In genomic region chr3:130097690-130098638, GRCh38 we compare ENCODE assay signal across 13 cellular contexts. TPM values are rescaled to one million over a fixed set of nuclear protein-coding genes. Genes with fewer than 3 reads are reported as not detected.
A peak's percentile ranks its signal among the peaks of the same experiment; 100 is the strongest.
DNase-seq lines count a peak whose midpoint lies in the region; ATAC-seq, FAIRE-seq and TF ChIP-seq lines count a peak whose summit lies in the region.
"Not testable (repeated sequence)": the region's sequence is repeated elsewhere in the genome, so short reads cannot be mapped to it uniquely, and the experiment has no call there.
"Had no signal": no experiment of that assay in that cellular context is flagged by ENCODE, and none has a peak within 500 bp of the region (broad histone marks: within the 10 kb centered on the region; RNA-seq: fewer than 3 reads in every experiment).

No MANE protein-coding gene starts in this region.

- intact Hi-C loops in activated B cell treated with CpG ODN at 0.5 μM for 24 hours (cut with micrococcal nuclease) (loop anchor here (10.0 kb wide), 1 partner anchor 473 kb away; no protein-coding TSS in a partner anchor), esophagus squamous epithelium (cut with DNase I) (loop anchor here (10.0 kb wide), 2 partner anchors 153 to 473 kb away; no protein-coding TSS in a partner anchor)
- intact Hi-C loops in lower lobe of right lung (cut with DNase I): not testable (repeated sequence)

- not testable (repeated sequence) for H3K36me3 Mint-ChIP-seq in activated B cell treated with CpG ODN at 0.5 μM for 24 hours (ENCODE audit: low read depth)

- not testable (repeated sequence) for H3K9me3 Mint-ChIP-seq in activated B cell treated with CpG ODN at 0.5 μM for 24 hours

- not testable (repeated sequence) for H3K4me1 ChIP-seq in A549; skeletal muscle satellite cell (ENCODE audit: control insufficient read depth, insufficient read depth, low read length)
- H3K4me1 ChIP-seq in esophagus squamous epithelium (peaks cover 4 to 39% (median 20%) of the 10 kb centered on the region in 3 donors), lower lobe of right lung (peaks cover 18% of the 10 kb centered on the region)

- CTCF ChIA-PET in A549 (lab: Yijun Ruan, JAX) (interaction anchor here (0.6 to 12.2 kb wide), 5 partner anchors 106 to 769 kb away, joined by 3 to 69 read pairs (median 4); no protein-coding TSS in a partner anchor), activated B cell treated with CpG ODN at 0.5 μM for 24 hours (lab: Charles Lee) (interaction anchor here (0.9 to 1.4 kb wide), 3 partner anchors 71 to 434 kb away, joined by 3 to 4 read pairs (median 3); no protein-coding TSS in a partner anchor)

- not testable (repeated sequence) for TF ChIP-seq POLR2A in A549 (IDR thresholded peaks at IDR 0.05; ENCODE audit: low read length); esophagus squamous epithelium (IDR thresholded peaks at IDR 0.05)

- TF ChIP-seq RAD21 in A549 (conservative IDR thresholded peaks at IDR 0.05 in 1 of 2, IDR thresholded peaks at IDR 0.05 in 1 of 2): not testable (repeated sequence)

- POLR2A ChIA-PET in A549 (lab: Yijun Ruan, JAX): not testable (repeated sequence)
- POLR2A ChIA-PET in activated B cell treated with CpG ODN at 0.5 μM for 24 hours (lab: Charles Lee): interaction anchor here (0.6 kb wide), 1 partner anchor 521 kb away, joined by 5 read pairs; no protein-coding TSS in a partner anchor

- H3K4me3 Mint-ChIP-seq in activated B cell treated with CpG ODN at 0.5 μM for 24 hours: not testable (repeated sequence)

- TF ChIP-seq EP300 in A549 (IDR thresholded peaks at IDR 0.05): not testable (repeated sequence)

- H3K27me3 ChIP-seq in esophagus squamous epithelium; lower lobe of right lung (ENCODE audit: low read depth); skeletal muscle satellite cell (ENCODE audit: control insufficient read depth, insufficient read depth, low read length): not testable (repeated sequence)

- not testable (repeated sequence) for H3K9me3 ChIP-seq in A549; esophagus squamous epithelium; lower lobe of right lung; skeletal muscle satellite cell (replicated peaks; ENCODE audit: low read length)

- not testable (repeated sequence) for H3K4me3 ChIP-seq in A549; GM12865 (ENCODE audit: low read depth, low read length); astrocyte of the spinal cord (ENCODE audit: low read depth, low read length); esophagus squamous epithelium; lower lobe of right lung; skeletal muscle satellite cell (ENCODE audit: low read length)

- in situ Hi-C loops in astrocyte of the spinal cord (cut with HindIII; ENCODE audit: low sequenced_read_pairs): not testable (repeated sequence)

- H3K27ac ChIP-seq in A549, esophagus squamous epithelium, lower lobe of right lung: not testable (repeated sequence)

- H3K27ac Mint-ChIP-seq in activated B cell treated with CpG ODN at 0.5 μM for 24 hours: peak overlapping the region; percentile 46

- H3K9ac ChIP-seq in skeletal muscle satellite cell (ENCODE audit: low read depth, low read length): not testable (repeated sequence)

- TF ChIP-seq CTCF in A549 (IDR thresholded peaks at IDR 0.05) (peak; percentile 36; the same call in 2 of the 3 replicates), GM12865 (IDR thresholded peaks at IDR 0.05; ENCODE audit: insufficient read depth, low read depth, low read length, missing control alignments) (peak; percentile 37), astrocyte of the spinal cord (IDR thresholded peaks at IDR 0.05; ENCODE audit: low read depth, low read length) (peak; percentile 39), esophagus squamous epithelium (IDR thresholded peaks at IDR 0.05) (peak in 5 of 6 experiments; percentile 24 to 72 (median 51)), lower lobe of right lung (IDR thresholded peaks at IDR 0.05) (peak; percentile 67)
- TF ChIP-seq CTCF in activated B cell treated with CpG ODN at 0.5 μM for 24 hours (IDR thresholded peaks at IDR 0.05): not testable (repeated sequence)

- not testable (repeated sequence) for DNase-seq in A549 (ENCODE audit: low read depth in 1 of 2, low spot score in 1 of 2); GM12865 (ENCODE audit: low read depth); astrocyte of the spinal cord (ENCODE audit: low read depth, low spot score); esophagus squamous epithelium (lab: John Stamatoyannopoulos, UW)
- DNase-seq in NCI-H345 (lab: John Stamatoyannopoulos, UW) (peak; percentile 23), activated B cell treated with CpG ODN at 0.5 μM for 24 hours (peak; percentile 33), lower lobe of right lung (peak; percentile 65)

- H3K36me3 ChIP-seq in esophagus squamous epithelium; lower lobe of right lung; skeletal muscle satellite cell (ENCODE audit: insufficient read depth, low read length): not testable (repeated sequence)

- H3K4me1 Mint-ChIP-seq in activated B cell treated with CpG ODN at 0.5 μM for 24 hours: peaks cover 36% of the 10 kb centered on the region

- ATAC-seq in A549; activated B cell treated with CpG ODN at 0.5 μM for 24 hours (ENCODE audit: low read depth); lower lobe of right lung: not testable (repeated sequence)

- not testable (repeated sequence) for FAIRE-seq in A549 (lab: Jason Lieb, UNC)

- not testable (repeated sequence) for H3K27me3 Mint-ChIP-seq in activated B cell treated with CpG ODN at 0.5 μM for 24 hours

- WGBS in A549 (ENCODE audit: missing lambda C conversion rate): 46% methylated on average over 11 of the region's 16 CpGs
- 53 to 58% methylated on average over 9 to 11 of the region's 16 CpGs for WGBS in esophagus squamous epithelium, 2 donors

- not testable (repeated sequence) for H3K4me2 ChIP-seq in A549
- H3K4me2 ChIP-seq in skeletal muscle satellite cell (ENCODE audit: low read length): peak overlapping the region; percentile 33

TF ChIP-seq in A549, 52 proteins besides CTCF, POLR2A, EP300 and RAD21:
- peak; percentile 14; the same call in 1 of the 3 replicates for TF ChIP-seq SMC3 (IDR thresholded peaks at IDR 0.05)
TF ChIP-seq in A549: peak in this region for 1; not testable (repeated sequence) for 51.

RNA-seq across cellular contexts. Expression of gene ALG1L2, which starts 16.3 kb away (rescaled TPM):
- not detected in 2 replicates for polyA plus RNA-seq in A549 (2011; rRNA removed)
- not detected in 2 replicates for polyA plus RNA-seq in A549 (2012; cell fraction: cytosol; rRNA removed)
- not detected in 2 replicates for polyA plus RNA-seq in A549 (2012; cell fraction: nucleus; rRNA removed)
- not detected in 3 replicates for polyA plus RNA-seq in A549 (2017; fragmentation: RNase III; extraction: RNeasy Plus Mini Kit Qiagen cat#74134 plus additional on column Dnase treatment)
- not detected in 2 replicates for polyA minus RNA-seq in A549 (2011; rRNA and poly(A)+ RNA removed)
- 3.5 and 4.6 TPM in 2 replicates for total RNA-seq in activated B cell treated with CpG ODN at 0.5 μM for 24 hours
- total RNA-seq in esophagus squamous epithelium: not detected
- total RNA-seq in lower lobe of right lung: 1.5 TPM
- total RNA-seq in skeletal muscle satellite cell (2012; rRNA removed): not detected in 2 replicates
- total RNA-seq: A172, frontal cortex, H4, RPMI7951 had no signal
- polyA plus RNA-seq: ovary had no signal
